6 cellular contexts compared by ENCODE assay signal in the genomic region with DNA sequence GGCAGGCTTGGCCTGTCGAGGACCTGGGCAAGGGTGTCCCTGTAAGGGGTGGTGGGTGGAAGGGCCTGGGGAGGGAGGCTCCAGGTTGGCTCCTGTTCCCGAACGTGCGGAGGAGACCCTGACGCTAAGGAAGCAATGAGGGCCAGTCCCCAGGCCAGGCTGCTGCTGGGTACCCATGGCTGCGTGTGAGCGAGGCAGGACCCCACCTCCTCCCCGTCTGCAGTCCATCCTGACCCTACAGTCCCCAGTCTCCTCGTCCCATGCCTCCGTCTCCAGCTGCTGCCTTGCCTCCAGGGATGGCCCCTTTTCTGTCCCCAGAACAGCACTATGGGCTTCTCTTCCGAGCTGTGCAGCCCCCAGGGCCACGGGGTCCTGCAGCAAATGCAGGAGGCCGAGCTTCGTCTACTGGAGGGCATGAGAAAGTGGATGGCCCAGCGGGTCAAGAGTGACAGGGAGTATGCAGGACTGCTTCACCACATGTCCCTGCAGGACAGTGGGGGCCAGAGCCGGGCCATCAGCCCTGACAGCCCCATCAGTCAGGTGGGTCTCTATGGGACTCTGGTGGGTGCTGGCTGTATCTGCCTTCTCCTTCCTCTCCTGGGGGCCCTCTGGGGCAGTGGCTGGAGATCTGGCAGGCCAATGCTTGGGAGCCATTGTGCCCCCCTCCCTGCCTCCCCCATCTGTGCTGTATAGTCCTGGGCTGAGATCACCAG. TPM values are rescaled to one million over a fixed set of nuclear protein-coding genes. Genes with fewer than 3 reads are reported as not detected.
DNase-seq lines count a peak whose midpoint lies in the region; ATAC-seq and TF ChIP-seq lines count a peak whose summit lies in the region.

No MANE protein-coding gene starts in this region.

- H3K18ac ChIP-seq in trophoblast cell (ENCODE audit: low read length) = peak overlapping the region; percentile 95

- no CpG with 5 or more reads among the region's 16 CpGs for WGBS in trophoblast cell (ENCODE audit: extremely low coverage, insufficient coverage, insufficient read length)

- peak overlapping the region; percentile 15 for H2BK12ac ChIP-seq in trophoblast cell (ENCODE audit: low read length)

- H3K79me2 ChIP-seq in trophoblast cell (ENCODE audit: control insufficient read depth, insufficient read depth, low read length, poor library complexity) = peaks cover 9% of the 10 kb centered on the region

- no peak for DNase-seq in trophoblast cell
- DNase-seq in NCI-H524 (lab: John Stamatoyannopoulos, UW) = no peak

- no peaks in the 10 kb centered on the region for H3K27me3 Mint-ChIP-seq in dendritic cell treated with granulocyte-macrophage colony-stimulating factor and Interleukin-4, amounts not matched to agents 40 ng/mL and 50 ng/mL, for 4 days

- H3K27me3 ChIP-seq in trophoblast cell (ENCODE audit: insufficient read depth, low read length) = no peaks in the 10 kb centered on the region

- peak overlapping the region; percentile 4 for H2AK5ac ChIP-seq in trophoblast cell (ENCODE audit: low read length)

- peak overlapping the region; percentile 95 for H3K27ac Mint-ChIP-seq in dendritic cell treated with granulocyte-macrophage colony-stimulating factor and Interleukin-4, amounts not matched to agents 40 ng/mL and 50 ng/mL, for 4 days

- no peak for TF ChIP-seq CTCF in HEK293 (tag by site-specific recombination; IDR thresholded peaks at IDR 0.05)

- H3K4me1 Mint-ChIP-seq in dendritic cell treated with granulocyte-macrophage colony-stimulating factor and Interleukin-4, amounts not matched to agents 40 ng/mL and 50 ng/mL, for 4 days (ENCODE audit: low read depth) = peaks cover 89% of the 10 kb centered on the region

- ATAC-seq in GM18873 (IDR thresholded peaks at IDR 0.05; ENCODE audit: low FRiP score, unreplicated experiment) (no peak), HG03571 (IDR thresholded peaks at IDR 0.05; ENCODE audit: unreplicated experiment) (no peak)

- H4K8ac ChIP-seq in trophoblast cell (ENCODE audit: low read depth, low read length) = peak overlapping the region; percentile 23

- peak overlapping the region; percentile 12 for H3K14ac ChIP-seq in trophoblast cell (ENCODE audit: low read length)

- H3K4me3 ChIP-seq in HEK293 (ENCODE audit: low read depth, low read length) (no peak overlapping the region), trophoblast cell (ENCODE audit: low read depth, low read length) (peak overlapping the region; percentile 73)

- POLR2A ChIA-PET in HEK293 (lab: Yijun Ruan, JAX) = interaction anchor here (0.6 to 1.6 kb wide), 6 partner anchors 10 to 898 kb away, joined by 3 to 6 read pairs (median 3); no protein-coding TSS in a partner anchor

- peaks cover 20% of the 10 kb centered on the region for H3K79me1 ChIP-seq in trophoblast cell (ENCODE audit: low read length)

- peak overlapping the region; percentile 74 for H2BK5ac ChIP-seq in trophoblast cell (ENCODE audit: low read depth, low read length, poor library complexity)

- H3K36me3 ChIP-seq in HEK293 (ENCODE audit: control insufficient read depth in 2 of 2, insufficient read depth in 1 of 2, low read length in 2 of 2) (peaks cover 1 to 32% of the 10 kb centered on the region in 2 experiments; a peak in 2 of 3 replicates), trophoblast cell (ENCODE audit: control insufficient read depth in 1 of 2, insufficient read depth in 2 of 2, low read length in 2 of 2) (peaks cover 44 to 49% of the 10 kb centered on the region in 2 experiments)

- CTCF ChIA-PET in HEK293 (lab: Yijun Ruan, JAX) = interaction anchor here (0.6 to 4.0 kb wide), 34 partner anchors 10 to 591 kb away, joined by 3 to 44 read pairs (median 6); a partner anchor contains a TSS

- H3K4me3 Mint-ChIP-seq in dendritic cell treated with granulocyte-macrophage colony-stimulating factor and Interleukin-4, amounts not matched to agents 40 ng/mL and 50 ng/mL, for 4 days = peak overlapping the region; percentile 98

- H2AFZ ChIP-seq in trophoblast cell (ENCODE audit: insufficient read depth, low read length, poor library complexity) = peak overlapping the region; percentile 90

- H3K9ac ChIP-seq in trophoblast cell (ENCODE audit: low read length) = peak overlapping the region; percentile 79

- H4K91ac ChIP-seq in trophoblast cell (ENCODE audit: low read depth, low read length) = peak overlapping the region; percentile 96

- H3K9me3 ChIP-seq in HEK293 (ENCODE audit: control insufficient read depth, insufficient read depth, low read depth, low read length) = no peaks in the 10 kb centered on the region
- H3K9me3 ChIP-seq in trophoblast cell (ENCODE audit: insufficient read depth, low read depth, low read length) = peaks cover 7% of the 10 kb centered on the region

- H3K4me1 ChIP-seq in HEK293 (ENCODE audit: control insufficient read depth, insufficient read depth, low read length) = no peaks in the 10 kb centered on the region
- H3K4me1 ChIP-seq in trophoblast cell (ENCODE audit: control insufficient read depth in 1 of 2, insufficient read depth in 2 of 2, low read length in 2 of 2) = peaks cover 22 to 24% of the 10 kb centered on the region in 2 experiments

- H3K23ac ChIP-seq in trophoblast cell (ENCODE audit: low read length) = no peak overlapping the region

- peak overlapping the region; percentile 79 for H4K12ac ChIP-seq in trophoblast cell (ENCODE audit: low read depth, low read length)

- peaks cover 93% of the 10 kb centered on the region for H3K36me3 Mint-ChIP-seq in dendritic cell treated with granulocyte-macrophage colony-stimulating factor and Interleukin-4, amounts not matched to agents 40 ng/mL and 50 ng/mL, for 4 days (ENCODE audit: low read depth)

- H2BK120ac ChIP-seq in trophoblast cell (ENCODE audit: insufficient read depth, low read length, poor library complexity) = peak overlapping the region; percentile 86

- intact Hi-C loops in dendritic cell treated with granulocyte-macrophage colony-stimulating factor and Interleukin-4, amounts not matched to agents 40 ng/mL and 50 ng/mL, for 4 days (cut with micrococcal nuclease) = loop anchor here (2.0 to 10.0 kb wide), 2 partner anchors 50 to 184 kb away; a partner anchor contains a TSS

- H3K9me3 Mint-ChIP-seq in dendritic cell treated with granulocyte-macrophage colony-stimulating factor and Interleukin-4, amounts not matched to agents 40 ng/mL and 50 ng/mL, for 4 days = no peaks in the 10 kb centered on the region

- peak overlapping the region; percentile 54 for H3K4me2 ChIP-seq in trophoblast cell (ENCODE audit: low read length)

- H3K4ac ChIP-seq in trophoblast cell (ENCODE audit: low read depth, low read length) = peak overlapping the region; percentile 48

- H3K27ac ChIP-seq in HEK293 (ENCODE audit: extremely low read depth, low read depth, low read length) = no peak overlapping the region
- peak overlapping the region; percentile 92 for H3K27ac ChIP-seq in trophoblast cell (ENCODE audit: low read depth, low read length)

TF ChIP-seq in HEK293, 187 proteins besides CTCF, POLR2A, EP300 and RAD21:
- TF ChIP-seq, protein P1, sequence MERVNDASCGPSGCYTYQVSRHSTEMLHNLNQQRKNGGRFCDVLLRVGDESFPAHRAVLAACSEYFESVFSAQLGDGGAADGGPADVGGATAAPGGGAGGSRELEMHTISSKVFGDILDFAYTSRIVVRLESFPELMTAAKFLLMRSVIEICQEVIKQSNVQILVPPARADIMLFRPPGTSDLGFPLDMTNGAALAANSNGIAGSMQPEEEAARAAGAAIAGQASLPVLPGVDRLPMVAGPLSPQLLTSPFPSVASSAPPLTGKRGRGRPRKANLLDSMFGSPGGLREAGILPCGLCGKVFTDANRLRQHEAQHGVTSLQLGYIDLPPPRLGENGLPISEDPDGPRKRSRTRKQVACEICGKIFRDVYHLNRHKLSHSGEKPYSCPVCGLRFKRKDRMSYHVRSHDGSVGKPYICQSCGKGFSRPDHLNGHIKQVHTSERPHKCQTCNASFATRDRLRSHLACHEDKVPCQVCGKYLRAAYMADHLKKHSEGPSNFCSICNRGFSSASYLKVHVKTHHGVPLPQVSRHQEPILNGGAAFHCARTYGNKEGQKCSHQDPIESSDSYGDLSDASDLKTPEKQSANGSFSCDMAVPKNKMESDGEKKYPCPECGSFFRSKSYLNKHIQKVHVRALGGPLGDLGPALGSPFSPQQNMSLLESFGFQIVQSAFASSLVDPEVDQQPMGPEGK (tag by site-specific recombination; IDR thresholded peaks at IDR 0.05) = 0 out of 2 replicates have a peak, but pooled peaks have one; percentile 10
- TF ChIP-seq ZNF501 (tag by site-specific recombination; IDR thresholded peaks at IDR 0.05) = no peak
- TF ChIP-seq, protein P2, sequence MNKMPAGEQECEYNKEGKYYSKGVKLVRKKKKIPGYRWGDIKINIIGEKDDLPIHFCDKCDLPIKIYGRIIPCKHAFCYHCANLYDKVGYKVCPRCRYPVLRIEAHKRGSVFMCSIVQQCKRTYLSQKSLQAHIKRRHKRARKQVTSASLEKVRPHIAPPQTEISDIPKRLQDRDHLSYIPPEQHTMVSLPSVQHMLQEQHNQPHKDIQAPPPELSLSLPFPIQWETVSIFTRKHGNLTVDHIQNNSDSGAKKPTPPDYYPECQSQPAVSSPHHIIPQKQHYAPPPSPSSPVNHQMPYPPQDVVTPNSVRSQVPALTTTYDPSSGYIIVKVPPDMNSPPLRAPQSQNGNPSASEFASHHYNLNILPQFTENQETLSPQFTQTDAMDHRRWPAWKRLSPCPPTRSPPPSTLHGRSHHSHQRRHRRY (tag by site-specific recombination; IDR thresholded peaks at IDR 0.05) = no peak
- TF ChIP-seq GLIS2 (tag by site-specific recombination; IDR thresholded peaks at IDR 0.05) = peak; percentile 44; the same call in 1 of the 2 replicates
TF ChIP-seq in HEK293: peak in this region for 2.

RNA-seq across cellular contexts. Expression of a gene that starts 0.6 kb away (rescaled TPM):
- 11.0 and 11.7 TPM in 2 replicates for polyA plus RNA-seq in trophoblast cell (2013)

RNA-seq across cellular contexts. Expression of a gene that starts 16.5 kb away (rescaled TPM):
- polyA plus RNA-seq in trophoblast cell (2013) = 241 and 261 TPM in 2 replicates

RNA-seq across cellular contexts. Expression of a gene that starts 18.2 kb away (rescaled TPM):
- polyA plus RNA-seq in trophoblast cell (2013) = 21.0 and 22.3 TPM in 2 replicates

RNA-seq across cellular contexts. Expression of a gene that starts 47.5 kb away (rescaled TPM):
- 6.9 and 7.4 TPM in 2 replicates for polyA plus RNA-seq in trophoblast cell (2013)

RNA-seq across cellular contexts. Expression of a gene that starts 50.2 kb away (rescaled TPM):
- 32.0 and 33.0 TPM in 2 replicates for polyA plus RNA-seq in trophoblast cell (2013)
